Comparison of ENCODE assay signal across 1 cellular context in the genomic region with DNA sequence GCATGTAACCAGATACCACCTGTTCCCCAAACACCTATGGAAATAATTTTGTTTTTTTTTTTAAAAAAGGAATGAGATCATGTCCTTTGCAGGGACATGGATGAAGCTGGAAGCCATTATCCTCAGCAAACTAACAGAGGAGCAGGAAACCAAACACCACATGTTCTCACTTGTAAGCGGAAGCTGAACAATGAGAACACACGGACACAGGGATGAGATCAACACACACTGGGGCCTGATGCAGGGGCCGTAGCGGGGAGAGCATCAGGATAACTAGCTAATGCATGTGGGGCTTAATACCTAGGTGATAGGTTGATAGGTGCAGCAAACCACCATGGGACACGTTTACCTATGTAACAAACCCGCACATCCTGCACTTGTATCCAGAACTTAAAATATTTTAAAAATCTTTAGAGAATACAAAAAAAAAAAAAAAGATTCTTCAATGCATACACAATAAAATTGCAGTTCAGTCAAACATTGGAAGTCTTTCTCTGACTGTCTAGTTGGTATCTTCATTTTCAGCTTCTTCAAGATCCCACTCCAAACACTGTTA.
TF ChIP-seq lines count a peak whose summit lies in the region.

No MANE protein-coding gene starts in this region.

TF ChIP-seq in endothelial cell of umbilical vein, 7 proteins besides CTCF, POLR2A, EP300 and RAD21 (continued from another document):
- TF ChIP-seq, protein P1, sequence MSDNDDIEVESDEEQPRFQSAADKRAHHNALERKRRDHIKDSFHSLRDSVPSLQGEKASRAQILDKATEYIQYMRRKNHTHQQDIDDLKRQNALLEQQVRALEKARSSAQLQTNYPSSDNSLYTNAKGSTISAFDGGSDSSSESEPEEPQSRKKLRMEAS (IDR thresholded peaks at IDR 0.05; ENCODE audit: insufficient read depth, insufficient read length) = no peak
- TF ChIP-seq FOS (IDR thresholded peaks at IDR 0.05; ENCODE audit: borderline replicate concordance, insufficient read depth, low read length) = no peak
- TF ChIP-seq MYC (IDR thresholded peaks at IDR 0.05; ENCODE audit: low read depth, low read length) = no peak
